7 cellular contexts compared by ENCODE assay signal in genomic region chr12:43758247-43758727, GRCh38.
DNase-seq lines count a peak whose midpoint lies in the region; ATAC-seq and TF ChIP-seq lines count a peak whose summit lies in the region.

No MANE protein-coding gene starts in this region.

- TF ChIP-seq CTCF in GM10266 (IDR thresholded peaks at IDR 0.05; ENCODE audit: control insufficient read depth, insufficient read depth, low read depth, missing control alignments): no peak

- H3K36me3 ChIP-seq in NT2/D1 (ENCODE audit: insufficient read depth, insufficient read length, low read length): peaks cover 18% of the 10 kb centered on the region

- H3K9ac ChIP-seq in NT2/D1 (ENCODE audit: insufficient read length, low read depth): peak overlapping the region; percentile 75

- H3K9me3 ChIP-seq in NT2/D1 (ENCODE audit: insufficient read depth, low read length): no peaks in the 10 kb centered on the region; the same call in 1 of the 2 replicates

- H3K4me1 ChIP-seq in NT2/D1 (ENCODE audit: insufficient read depth, insufficient read length): no peaks in the 10 kb centered on the region

- DNase-seq in GM10266 (ENCODE audit: extremely low spot score) (peak; percentile 10), NT2/D1 (ENCODE audit: low read depth, low spot score) (peak; percentile 3), caudate nucleus (lab: John Stamatoyannopoulos, UW) (peak in 40 of 61 donors; percentile 9 to 83 (median 56)), ecto neural progenitor cell (ENCODE audit: low spot score) (no peak)
- DNase-seq in stimulated activated CD8-positive, alpha-beta memory T cell treated with anti-CD3 and anti-CD28 coated beads, Interleukin-4, amount 100 ng/mL, for 48 hours: peak; percentile 55

- H3K27ac ChIP-seq in caudate nucleus (ENCODE audit: low read depth, low read length): peak overlapping the region; percentile 27
- peak overlapping the region; percentile 49 for H3K27ac ChIP-seq in layer of hippocampus (ENCODE audit: low read depth, low read length)

- H3K27me3 ChIP-seq in NT2/D1 (ENCODE audit: insufficient read depth, insufficient read length): no peaks in the 10 kb centered on the region
- no peaks in the 10 kb centered on the region for H3K27me3 ChIP-seq in layer of hippocampus (ENCODE audit: control insufficient read depth, insufficient read depth, low read length)

- peak overlapping the region; percentile 70 for H3K4me3 ChIP-seq in NT2/D1 (ENCODE audit: insufficient read length, low read depth)

- peak; percentile 2 for ATAC-seq in HG02623 (IDR thresholded peaks at IDR 0.05; ENCODE audit: unreplicated experiment)
